ENCODE assay signal across 8 cellular contexts in genomic region chr7:108135446-108136190, GRCh38. TPM values are rescaled to one million over a fixed set of nuclear protein-coding genes. Genes with fewer than 3 reads are reported as not detected.
DNase-seq lines count a peak whose midpoint lies in the region; ATAC-seq lines count a peak whose summit lies in the region.

No MANE protein-coding gene starts in this region.

- CTCF ChIA-PET in CD8-positive, alpha-beta memory T cell (lab: Charles Lee): interaction anchor here (2.8 kb wide), 1 partner anchor 10 kb away, joined by 9 read pairs; no protein-coding TSS in a partner anchor
- CTCF ChIA-PET in activated CD8-positive, alpha-beta T cell treated with anti-CD3 and anti-CD28 coated beads, Interleukin-2, amount 10 ng/mL, durations not matched to agents 7 days and 5 days (lab: Charles Lee): interaction anchor here (0.8 to 7.3 kb wide), 5 partner anchors 10 to 26 kb away, joined by 3 to 29 read pairs (median 5); no protein-coding TSS in a partner anchor

- H3K27me3 Mint-ChIP-seq in CD8-positive, alpha-beta memory T cell: peaks cover 0 to 12% of the 10 kb centered on the region in 2 donors
- no peaks in the 10 kb centered on the region for H3K27me3 Mint-ChIP-seq in activated CD8-positive, alpha-beta T cell treated with anti-CD3 and anti-CD28 coated beads, Interleukin-2, amount 10 ng/mL, durations not matched to agents 7 days and 5 days (ENCODE audit: low read depth)

- H3K9me3 ChIP-seq in CD8-positive, alpha-beta memory T cell (ENCODE audit: low read length): no peaks in the 10 kb centered on the region

- ATAC-seq in GM19395 (IDR thresholded peaks at IDR 0.05; ENCODE audit: unreplicated experiment) (peak; percentile 99), HG03280 (IDR thresholded peaks at IDR 0.05; ENCODE audit: unreplicated experiment) (peak; percentile 94)
- peak; percentile 96 for ATAC-seq in activated CD8-positive, alpha-beta T cell treated with anti-CD3 and anti-CD28 coated beads, Interleukin-2, amount 10 ng/mL, durations not matched to agents 7 days and 5 days

- H3K4me1 Mint-ChIP-seq in CD8-positive, alpha-beta memory T cell: peaks cover 15 to 16% (median 16%) of the 10 kb centered on the region in 3 donors
- H3K4me1 Mint-ChIP-seq in activated CD8-positive, alpha-beta T cell treated with anti-CD3 and anti-CD28 coated beads, Interleukin-2, amount 10 ng/mL, durations not matched to agents 7 days and 5 days (ENCODE audit: low read depth): peaks cover 39% of the 10 kb centered on the region

- H3K9me3 Mint-ChIP-seq in CD8-positive, alpha-beta memory T cell: no peaks in the 10 kb centered on the region
- peaks cover 5% of the 10 kb centered on the region for H3K9me3 Mint-ChIP-seq in activated CD8-positive, alpha-beta T cell treated with anti-CD3 and anti-CD28 coated beads, Interleukin-2, amount 10 ng/mL, durations not matched to agents 7 days and 5 days (ENCODE audit: insufficient read depth)

- H3K4me3 Mint-ChIP-seq in CD8-positive, alpha-beta memory T cell: peak overlapping the region in 5 of 7 donors; percentile 3 to 41 (median 15)
- H3K4me3 Mint-ChIP-seq in activated CD8-positive, alpha-beta T cell treated with anti-CD3 and anti-CD28 coated beads, Interleukin-2, amount 10 ng/mL, durations not matched to agents 7 days and 5 days: peak overlapping the region; percentile 12

- no peaks in the 10 kb centered on the region for H3K36me3 ChIP-seq in CD8-positive, alpha-beta memory T cell (ENCODE audit: insufficient read depth, low read length)

- no peaks in the 10 kb centered on the region for H3K36me3 Mint-ChIP-seq in CD8-positive, alpha-beta memory T cell
- peaks cover 7% of the 10 kb centered on the region for H3K36me3 Mint-ChIP-seq in activated CD8-positive, alpha-beta T cell treated with anti-CD3 and anti-CD28 coated beads, Interleukin-2, amount 10 ng/mL, durations not matched to agents 7 days and 5 days (ENCODE audit: low read depth)

- peak in 1 of 5 donors; percentile 4 for DNase-seq in CD8-positive, alpha-beta memory T cell
- DNase-seq in activated CD8-positive, alpha-beta T cell treated with anti-CD3 and anti-CD28 coated beads, Interleukin-2, amount 10 ng/mL, durations not matched to agents 7 days and 5 days: peak; percentile 70
- no peak for DNase-seq in iPS-NIHi11 (ENCODE audit: low spot score)
- no peak for DNase-seq in HPDE6-E6E7 (ENCODE audit: extremely low spot score)
- no peak for DNase-seq in NCI-H526 (lab: John Stamatoyannopoulos, UW)
- DNase-seq in NCI-H1105 treated with DMSO at 0.1 percent for 48 hours (lab: John Stamatoyannopoulos, UW): no peak

- POLR2A ChIA-PET in CD8-positive, alpha-beta memory T cell (lab: Charles Lee): no interaction called here
- POLR2A ChIA-PET in activated CD8-positive, alpha-beta T cell treated with anti-CD3 and anti-CD28 coated beads, Interleukin-2, amount 10 ng/mL, durations not matched to agents 7 days and 5 days (lab: Charles Lee): interaction anchor here (0.9 to 1.2 kb wide), 2 partner anchors 10 to 245 kb away, joined by 3 read pairs; no protein-coding TSS in a partner anchor

- H3K27ac Mint-ChIP-seq in CD8-positive, alpha-beta memory T cell: peak overlapping the region; percentile 4 to 95 (median 64)
- H3K27ac Mint-ChIP-seq in activated CD8-positive, alpha-beta T cell treated with anti-CD3 and anti-CD28 coated beads, Interleukin-2, amount 10 ng/mL, durations not matched to agents 7 days and 5 days: peak overlapping the region; percentile 86

- H3K4me1 ChIP-seq in CD8-positive, alpha-beta memory T cell (ENCODE audit: insufficient read depth, low read length): peaks cover 15% of the 10 kb centered on the region

- H3K27me3 ChIP-seq in CD8-positive, alpha-beta memory T cell (ENCODE audit: insufficient read depth, low read length, poor library complexity, severe bottlenecking): no peaks in the 10 kb centered on the region

- no peak overlapping the region for H3K4me3 ChIP-seq in CD8-positive, alpha-beta memory T cell (ENCODE audit: low read length)

- H3K27ac ChIP-seq in CD8-positive, alpha-beta memory T cell (ENCODE audit: low read depth, low read length): no peak overlapping the region

RNA-seq across cellular contexts. Expression of gene LAMB4, which starts 5.5 kb away (rescaled TPM):
- total RNA-seq in CD8-positive, alpha-beta memory T cell: not detected
- not detected for polyA plus RNA-seq in CD8-positive, alpha-beta memory T cell
- total RNA-seq in activated CD8-positive, alpha-beta T cell treated with anti-CD3 and anti-CD28 coated beads, Interleukin-2, amount 10 ng/mL, durations not matched to agents 7 days and 5 days: not detected
